In the genomic region with DNA sequence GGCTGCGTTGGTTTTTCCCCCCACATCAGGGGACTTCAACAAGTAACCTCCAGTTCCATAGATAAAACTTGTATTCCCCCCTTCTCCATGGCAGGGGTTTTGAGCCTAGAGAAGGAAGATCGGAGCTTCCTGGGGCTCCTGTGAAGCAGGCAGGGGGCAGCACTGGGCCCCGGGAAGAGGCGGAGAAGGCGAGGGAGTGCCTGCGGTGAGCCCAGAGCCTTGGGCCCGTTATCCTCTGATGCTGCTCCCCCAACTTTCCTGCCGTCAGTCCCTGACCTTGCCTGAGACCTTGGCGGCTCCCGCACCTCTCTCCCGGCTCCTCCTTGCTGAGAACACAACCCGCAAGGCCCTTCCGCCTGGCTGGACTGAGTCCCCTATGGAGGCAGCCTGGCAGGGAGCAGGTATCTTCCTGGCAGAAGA, we compare ENCODE assay signal across 12 cellular contexts. TPM values are rescaled to one million over a fixed set of nuclear protein-coding genes. Genes with fewer than 3 reads are reported as not detected.
DNase-seq lines count a peak whose midpoint lies in the region; ATAC-seq and TF ChIP-seq lines count a peak whose summit lies in the region.
"Had no signal": no experiment of that assay in that cellular context is flagged by ENCODE, and none has a peak within 500 bp of the region (broad histone marks: within the 10 kb centered on the region; RNA-seq: fewer than 3 reads in every experiment).

No MANE protein-coding gene starts in this region.

- POLR2A ChIA-PET in A673 (lab: Charles Lee; ENCODE audit: low non-redundant PET) (no interaction called here), Caco-2 (lab: Charles Lee) (no interaction called here)
- POLR2A ChIA-PET in naive thymus-derived CD4-positive, alpha-beta T cell (lab: Charles Lee) = interaction anchor here (2.1 kb wide), 1 partner anchor 27 kb away, joined by 8 read pairs; no protein-coding TSS in a partner anchor

- no peaks in the 10 kb centered on the region for H3K36me3 ChIP-seq in A673 (ENCODE audit: insufficient read depth, low read length, poor library complexity, severe bottlenecking)
- H3K36me3 ChIP-seq in Caco-2 (ENCODE audit: control insufficient read depth, insufficient read depth, low read length) = no peaks in the 10 kb centered on the region
- H3K36me3 ChIP-seq in adrenal gland (replicated peaks in 1 of 2) = no peaks in the 10 kb centered on the region
- peaks cover 0 to 4% (median 0%) of the 10 kb centered on the region in 3 experiments for H3K36me3 ChIP-seq in naive thymus-derived CD4-positive, alpha-beta T cell (ENCODE audit: control insufficient read depth in 2 of 3, insufficient read depth in 3 of 3, low read length in 3 of 3)

- DNase-seq in A673 (ENCODE audit: low spot score) = no peak
- peak in 1 of 2 experiments; percentile 36 for DNase-seq in Caco-2
- DNase-seq in adrenal gland = peak in 5 of 7 donors; percentile 56 to 70 (median 63)
- no peak for DNase-seq in naive thymus-derived CD4-positive, alpha-beta T cell
- DNase-seq in cerebellar cortex (ENCODE audit: low spot score) = no peak
- DNase-seq: NCI-H2081; stimulated activated naive CD4-positive, alpha-beta T cell had no signal

- H3K9me3 Mint-ChIP-seq in Caco-2 (ENCODE audit: unreplicated experiment) = no peaks in the 10 kb centered on the region
- no peaks in the 10 kb centered on the region for H3K9me3 Mint-ChIP-seq in naive thymus-derived CD4-positive, alpha-beta T cell

- BruUV-seq in A673 (replicated peaks; lab: Mats Ljungman, UMichigan) (no TSS peak), Caco-2 (replicated peaks; lab: Mats Ljungman, UMichigan) (no TSS peak)

- no peak overlapping the region for H3K27ac Mint-ChIP-seq in Caco-2 (ENCODE audit: unreplicated experiment)
- peak overlapping the region in 2 of 9 donors; percentile 80 to 84 for H3K27ac Mint-ChIP-seq in naive thymus-derived CD4-positive, alpha-beta T cell

- H3K36me3 Mint-ChIP-seq in Caco-2 (ENCODE audit: insufficient read depth, unreplicated experiment) = peaks cover 17% of the 10 kb centered on the region
- H3K36me3 Mint-ChIP-seq in naive thymus-derived CD4-positive, alpha-beta T cell = peaks cover 0 to 6% (median 0%) of the 10 kb centered on the region in 5 donors

- H3K27me3 ChIP-seq in A673 (replicated peaks; ENCODE audit: insufficient read depth, low read depth, low read length, poor library complexity) (no peaks in the 10 kb centered on the region), Caco-2 (replicated peaks; ENCODE audit: control insufficient read depth, insufficient read depth, low read length) (no peaks in the 10 kb centered on the region), adrenal gland (no peaks in the 10 kb centered on the region)
- H3K27me3 ChIP-seq in naive thymus-derived CD4-positive, alpha-beta T cell (ENCODE audit: control insufficient read depth in 2 of 2, insufficient read depth in 2 of 2, low read length in 2 of 2) = no peaks in the 10 kb centered on the region

- H3K27ac ChIP-seq in A673 (ENCODE audit: low read depth, low read length, poor library complexity, severe bottlenecking) = no peak overlapping the region
- peak overlapping the region in 3 of 5 donors; percentile 91 to 94 (median 92) for H3K27ac ChIP-seq in adrenal gland
- no peak overlapping the region for H3K27ac ChIP-seq in naive thymus-derived CD4-positive, alpha-beta T cell (ENCODE audit: low read depth, low read length)

- H3K4me1 ChIP-seq in A673 (ENCODE audit: insufficient read depth, low read length, poor library complexity, severe bottlenecking) (peaks cover 17% of the 10 kb centered on the region), Caco-2 (peaks cover 14% of the 10 kb centered on the region), adrenal gland (replicated peaks in 1 of 2) (peaks cover 29 to 43% of the 10 kb centered on the region in 2 donors)
- peaks cover 21 to 29% of the 10 kb centered on the region in 2 donors for H3K4me1 ChIP-seq in naive thymus-derived CD4-positive, alpha-beta T cell (ENCODE audit: control insufficient read depth in 2 of 2, insufficient read depth in 2 of 2, low read length in 2 of 2)

- peaks cover 22% of the 10 kb centered on the region for H3K4me1 Mint-ChIP-seq in Caco-2 (ENCODE audit: low read depth, unreplicated experiment)
- H3K4me1 Mint-ChIP-seq in naive thymus-derived CD4-positive, alpha-beta T cell = peaks cover 30 to 46% (median 39%) of the 10 kb centered on the region in 7 donors

- H3K4me3 ChIP-seq in A673 (ENCODE audit: low read depth, low read length, poor library complexity, severe bottlenecking) (no peak overlapping the region), Caco-2 (ENCODE audit: low read depth, low read length) (no peak overlapping the region), adrenal gland (no peak overlapping the region)
- no peak overlapping the region for H3K4me3 ChIP-seq in naive thymus-derived CD4-positive, alpha-beta T cell (ENCODE audit: low read length)

- intact Hi-C loops in A673 (cut with micrococcal nuclease; ENCODE audit: unreplicated experiment) (no loop called here), Caco-2 (cut with micrococcal nuclease; ENCODE audit: unreplicated experiment) (no loop called here), adrenal gland (cut with DNase I) (no loop called here)
- intact Hi-C loops in naive thymus-derived CD4-positive, alpha-beta T cell (cut with micrococcal nuclease) = loop anchor here (5.0 kb wide), 4 partner anchors 182 to 1027 kb away; a partner anchor contains a TSS

- no peak for ATAC-seq in naive thymus-derived CD4-positive, alpha-beta T cell
- ATAC-seq in HG02588 (IDR thresholded peaks at IDR 0.05; ENCODE audit: unreplicated experiment) (no peak), HG03469 (IDR thresholded peaks at IDR 0.05; ENCODE audit: unreplicated experiment) (no peak)
- no peak for ATAC-seq in activated CD4-positive, CD25-positive, alpha-beta regulatory T cell treated with anti-CD3 and anti-CD28 coated beads, Interleukin-2, amount 50 U/mL, for 24 hours

- no peaks in the 10 kb centered on the region for H3K27me3 Mint-ChIP-seq in Caco-2 (ENCODE audit: insufficient read depth, unreplicated experiment)
- H3K27me3 Mint-ChIP-seq in naive thymus-derived CD4-positive, alpha-beta T cell = peaks cover 0 to 4% (median 0%) of the 10 kb centered on the region in 5 donors

- peak overlapping the region; percentile 86 for H3K4me3 Mint-ChIP-seq in Caco-2 (ENCODE audit: unreplicated experiment)
- H3K4me3 Mint-ChIP-seq in naive thymus-derived CD4-positive, alpha-beta T cell = peak overlapping the region in 9 of 10 donors; percentile 89 to 100 (median 98)

- no peak for TF ChIP-seq POLR2A in adrenal gland (IDR thresholded peaks at IDR 0.05)

- CTCF ChIA-PET in A673 (lab: Charles Lee) (interaction anchor here (2.1 kb wide), 1 partner anchor 14 kb away, joined by 10 read pairs; no protein-coding TSS in a partner anchor), Caco-2 (lab: Charles Lee) (interaction anchor here (0.7 to 1.0 kb wide), 2 partner anchors 8 to 125 kb away, joined by 3 to 5 read pairs; no protein-coding TSS in a partner anchor)
- CTCF ChIA-PET in naive thymus-derived CD4-positive, alpha-beta T cell (lab: Charles Lee) = interaction anchor here (0.5 to 8.7 kb wide), 4 partner anchors 10 to 60 kb away, joined by 3 to 94 read pairs (median 7); no protein-coding TSS in a partner anchor

- TF ChIP-seq CTCF in A673 (conservative IDR thresholded peaks at IDR 0.05; ENCODE audit: low read depth, low read length) = 0 out of 2 replicates have a peak, but pooled peaks have one; percentile 33
- peak in 1 of 2 experiments; percentile 2 for TF ChIP-seq CTCF in Caco-2 (IDR thresholded peaks at IDR 0.05; ENCODE audit: insufficient read depth in 1 of 2, low read depth in 1 of 2, low read length in 1 of 2, severe bottlenecking in 1 of 2, unreplicated experiment in 1 of 2)
- peak in 5 of 6 experiments; percentile 22 to 44 (median 34) for TF ChIP-seq CTCF in adrenal gland (IDR thresholded peaks at IDR 0.05)

- 28 to 57% (median 37%) methylated on average over 1 to 13 of the region's 13 CpGs for WGBS in adrenal gland, 4 donors

- H3K9me3 ChIP-seq in A673 (ENCODE audit: low read depth, low read length, poor library complexity, severe bottlenecking) = no peaks in the 10 kb centered on the region
- no peaks in the 10 kb centered on the region for H3K9me3 ChIP-seq in Caco-2
- H3K9me3 ChIP-seq in adrenal gland (replicated peaks in 1 of 3) = no peaks in the 10 kb centered on the region
- no peaks in the 10 kb centered on the region for H3K9me3 ChIP-seq in naive thymus-derived CD4-positive, alpha-beta T cell (ENCODE audit: control insufficient read depth in 2 of 3, low read length in 3 of 3)

RNA-seq across cellular contexts. Expression of a gene that starts 2.5 kb away (rescaled TPM):
- 6.8 and 7.6 TPM in 2 replicates for total RNA-seq in A673 (2021)
- total RNA-seq in Caco-2 (2022) = 20.0 and 21.7 TPM in 2 replicates
- total RNA-seq in adrenal gland = 100 to 1,000 TPM in 1 of 8 donors, 10 to 100 TPM in 7; 11.2 to 230 (median 43.3) TPM
- polyA plus RNA-seq in adrenal gland = 100 to 1,000 TPM in 1 of 3 donors, 10 to 100 TPM in 2; 29.9 to 204 (median 68.6) TPM
- total RNA-seq in naive thymus-derived CD4-positive, alpha-beta T cell = 10 to 100 TPM; 15.8 to 35.4 (median 28.3) TPM
- polyA plus RNA-seq in naive thymus-derived CD4-positive, alpha-beta T cell = 1 to 10 TPM; 7.0 to 9.8 TPM

RNA-seq across cellular contexts. Expression of a gene that starts 18.0 kb away (rescaled TPM):
- not detected in 2 replicates for total RNA-seq in A673 (2021)
- total RNA-seq in Caco-2 (2022) = 1.1 and 1.3 TPM in 2 replicates
- total RNA-seq in adrenal gland = under 1 TPM in 2 of 8 donors, not detected in 6; 0.34 to 0.50 TPM
- under 1 TPM in 1 of 3 donors, not detected in 2; 0.27 TPM for polyA plus RNA-seq in adrenal gland
- not detected for total RNA-seq in naive thymus-derived CD4-positive, alpha-beta T cell
- under 1 TPM in 1 of 2 donors, not detected in 1; 0.30 TPM for polyA plus RNA-seq in naive thymus-derived CD4-positive, alpha-beta T cell
- total RNA-seq: myocyte, RPMI7951 had no signal

RNA-seq across cellular contexts. Expression of a gene that starts 34.6 kb away (rescaled TPM):
- total RNA-seq in A673 (2021) = not detected in 2 replicates
- total RNA-seq in Caco-2 (2022) = 4.1 and 5.3 TPM in 2 replicates
- total RNA-seq in adrenal gland = 1 to 10 TPM in 6 of 8 donors, not detected in 2; 2.3 to 4.7 (median 3.5) TPM
- 10 to 100 TPM in 1 of 3 donors, 1 to 10 TPM in 2; 1.2 to 20.9 (median 7.4) TPM for polyA plus RNA-seq in adrenal gland
- total RNA-seq in naive thymus-derived CD4-positive, alpha-beta T cell = under 1 TPM in 1 of 5 experiments, not detected in 4; 0.75 TPM
- under 1 TPM in 1 of 2 donors, not detected in 1; 0.52 TPM for polyA plus RNA-seq in naive thymus-derived CD4-positive, alpha-beta T cell
- total RNA-seq: myocyte had no signal

Comparison
In these comparisons a context has a peak if more than half of its experiments do, and no peak if none do; other contexts are left out.
1. DNase-seq: peak in adrenal gland (5 of 7); none in A673 (single experiment), naive thymus-derived CD4-positive, alpha-beta T cell (0 of 9) and cerebellar cortex (single experiment).
2. H3K27ac ChIP-seq: peak in adrenal gland (3 of 5); none in A673 (single experiment) and naive thymus-derived CD4-positive, alpha-beta T cell (single experiment).
3. intact Hi-C loops: an anchor here in naive thymus-derived CD4-positive, alpha-beta T cell (5.0 kb wide); none called in A673, Caco-2 and adrenal gland.